In the genomic region with DNA sequence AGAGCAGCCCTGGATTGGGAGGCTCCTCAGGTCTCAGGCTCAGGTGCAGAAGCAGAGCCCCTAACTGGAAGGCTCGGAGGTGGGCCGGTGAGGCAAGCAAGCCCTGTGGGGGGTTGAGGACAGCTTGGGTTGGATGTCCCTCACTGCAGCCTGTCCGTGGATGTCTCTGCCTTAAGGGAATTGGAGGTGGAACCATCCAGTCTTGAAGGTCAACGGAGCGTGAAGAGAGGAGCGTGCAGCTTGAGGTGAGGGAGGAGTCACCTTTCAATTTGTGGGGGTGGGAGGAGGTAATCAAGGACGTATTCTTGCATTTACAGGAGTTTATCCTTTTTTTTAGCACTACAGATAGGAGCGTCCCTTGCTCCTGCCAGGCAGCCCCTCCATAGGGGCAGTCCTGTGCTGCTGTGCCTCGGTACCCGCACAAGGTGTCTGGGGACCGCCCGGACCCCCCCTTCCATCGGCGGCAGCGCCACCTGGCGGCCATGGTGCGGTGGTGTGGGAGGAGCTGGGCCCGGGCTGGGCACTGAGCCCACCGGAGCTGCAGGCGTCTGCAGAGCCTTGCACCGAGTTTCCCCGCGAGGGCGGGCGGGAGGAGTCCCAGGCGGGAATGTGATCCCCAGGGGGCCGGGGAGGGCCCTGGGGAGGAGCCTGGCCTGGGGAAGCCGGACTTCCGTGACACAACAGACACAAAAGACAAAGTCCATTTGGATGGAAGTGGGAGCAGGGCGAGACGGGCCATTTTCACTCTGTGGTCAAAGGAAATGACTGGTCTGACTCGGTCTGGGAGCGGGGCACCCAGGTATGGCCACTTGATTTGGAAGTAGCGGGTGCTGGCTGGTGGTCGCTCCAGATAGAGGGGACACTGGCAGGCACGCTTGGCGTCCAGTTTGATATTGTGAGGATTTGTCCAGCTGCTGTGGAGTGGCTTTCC, we compare ENCODE assay signal across 1 cellular context.
TF ChIP-seq lines count a peak whose summit lies in the region.

No MANE protein-coding gene starts in this region.

TF ChIP-seq in HepG2, 621 proteins besides CTCF, POLR2A, EP300 and RAD21 (continued from another document and continues in another):
- TF ChIP-seq, protein P1, sequence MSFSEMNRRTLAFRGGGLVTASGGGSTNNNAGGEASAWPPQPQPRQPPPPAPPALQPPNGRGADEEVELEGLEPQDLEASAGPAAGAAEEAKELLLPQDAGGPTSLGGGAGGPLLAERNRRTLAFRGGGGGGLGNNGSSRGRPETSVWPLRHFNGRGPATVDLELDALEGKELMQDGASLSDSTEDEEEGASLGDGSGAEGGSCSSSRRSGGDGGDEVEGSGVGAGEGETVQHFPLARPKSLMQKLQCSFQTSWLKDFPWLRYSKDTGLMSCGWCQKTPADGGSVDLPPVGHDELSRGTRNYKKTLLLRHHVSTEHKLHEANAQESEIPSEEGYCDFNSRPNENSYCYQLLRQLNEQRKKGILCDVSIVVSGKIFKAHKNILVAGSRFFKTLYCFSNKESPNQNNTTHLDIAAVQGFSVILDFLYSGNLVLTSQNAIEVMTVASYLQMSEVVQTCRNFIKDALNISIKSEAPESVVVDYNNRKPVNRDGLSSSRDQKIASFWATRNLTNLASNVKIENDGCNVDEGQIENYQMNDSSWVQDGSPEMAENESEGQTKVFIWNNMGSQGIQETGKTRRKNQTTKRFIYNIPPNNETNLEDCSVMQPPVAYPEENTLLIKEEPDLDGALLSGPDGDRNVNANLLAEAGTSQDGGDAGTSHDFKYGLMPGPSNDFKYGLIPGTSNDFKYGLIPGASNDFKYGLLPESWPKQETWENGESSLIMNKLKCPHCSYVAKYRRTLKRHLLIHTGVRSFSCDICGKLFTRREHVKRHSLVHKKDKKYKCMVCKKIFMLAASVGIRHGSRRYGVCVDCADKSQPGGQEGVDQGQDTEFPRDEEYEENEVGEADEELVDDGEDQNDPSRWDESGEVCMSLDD (CRISPR knock-in tag; IDR thresholded peaks at IDR 0.05; ENCODE audit: borderline replicate concordance), result peak; percentile 93; the same call in 1 of the 2 replicates
- TF ChIP-seq, protein P2, sequence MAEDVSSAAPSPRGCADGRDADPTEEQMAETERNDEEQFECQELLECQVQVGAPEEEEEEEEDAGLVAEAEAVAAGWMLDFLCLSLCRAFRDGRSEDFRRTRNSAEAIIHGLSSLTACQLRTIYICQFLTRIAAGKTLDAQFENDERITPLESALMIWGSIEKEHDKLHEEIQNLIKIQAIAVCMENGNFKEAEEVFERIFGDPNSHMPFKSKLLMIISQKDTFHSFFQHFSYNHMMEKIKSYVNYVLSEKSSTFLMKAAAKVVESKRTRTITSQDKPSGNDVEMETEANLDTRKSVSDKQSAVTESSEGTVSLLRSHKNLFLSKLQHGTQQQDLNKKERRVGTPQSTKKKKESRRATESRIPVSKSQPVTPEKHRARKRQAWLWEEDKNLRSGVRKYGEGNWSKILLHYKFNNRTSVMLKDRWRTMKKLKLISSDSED (CRISPR knock-in tag; IDR thresholded peaks at IDR 0.05), result no peak
- no peak for TF ChIP-seq ZNF549 (CRISPR knock-in tag; IDR thresholded peaks at IDR 0.05)
- TF ChIP-seq, protein P3, sequence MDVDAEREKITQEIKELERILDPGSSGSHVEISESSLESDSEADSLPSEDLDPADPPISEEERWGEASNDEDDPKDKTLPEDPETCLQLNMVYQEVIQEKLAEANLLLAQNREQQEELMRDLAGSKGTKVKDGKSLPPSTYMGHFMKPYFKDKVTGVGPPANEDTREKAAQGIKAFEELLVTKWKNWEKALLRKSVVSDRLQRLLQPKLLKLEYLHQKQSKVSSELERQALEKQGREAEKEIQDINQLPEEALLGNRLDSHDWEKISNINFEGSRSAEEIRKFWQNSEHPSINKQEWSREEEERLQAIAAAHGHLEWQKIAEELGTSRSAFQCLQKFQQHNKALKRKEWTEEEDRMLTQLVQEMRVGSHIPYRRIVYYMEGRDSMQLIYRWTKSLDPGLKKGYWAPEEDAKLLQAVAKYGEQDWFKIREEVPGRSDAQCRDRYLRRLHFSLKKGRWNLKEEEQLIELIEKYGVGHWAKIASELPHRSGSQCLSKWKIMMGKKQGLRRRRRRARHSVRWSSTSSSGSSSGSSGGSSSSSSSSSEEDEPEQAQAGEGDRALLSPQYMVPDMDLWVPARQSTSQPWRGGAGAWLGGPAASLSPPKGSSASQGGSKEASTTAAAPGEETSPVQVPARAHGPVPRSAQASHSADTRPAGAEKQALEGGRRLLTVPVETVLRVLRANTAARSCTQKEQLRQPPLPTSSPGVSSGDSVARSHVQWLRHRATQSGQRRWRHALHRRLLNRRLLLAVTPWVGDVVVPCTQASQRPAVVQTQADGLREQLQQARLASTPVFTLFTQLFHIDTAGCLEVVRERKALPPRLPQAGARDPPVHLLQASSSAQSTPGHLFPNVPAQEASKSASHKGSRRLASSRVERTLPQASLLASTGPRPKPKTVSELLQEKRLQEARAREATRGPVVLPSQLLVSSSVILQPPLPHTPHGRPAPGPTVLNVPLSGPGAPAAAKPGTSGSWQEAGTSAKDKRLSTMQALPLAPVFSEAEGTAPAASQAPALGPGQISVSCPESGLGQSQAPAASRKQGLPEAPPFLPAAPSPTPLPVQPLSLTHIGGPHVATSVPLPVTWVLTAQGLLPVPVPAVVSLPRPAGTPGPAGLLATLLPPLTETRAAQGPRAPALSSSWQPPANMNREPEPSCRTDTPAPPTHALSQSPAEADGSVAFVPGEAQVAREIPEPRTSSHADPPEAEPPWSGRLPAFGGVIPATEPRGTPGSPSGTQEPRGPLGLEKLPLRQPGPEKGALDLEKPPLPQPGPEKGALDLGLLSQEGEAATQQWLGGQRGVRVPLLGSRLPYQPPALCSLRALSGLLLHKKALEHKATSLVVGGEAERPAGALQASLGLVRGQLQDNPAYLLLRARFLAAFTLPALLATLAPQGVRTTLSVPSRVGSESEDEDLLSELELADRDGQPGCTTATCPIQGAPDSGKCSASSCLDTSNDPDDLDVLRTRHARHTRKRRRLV (CRISPR knock-in tag; IDR thresholded peaks at IDR 0.05), result no peak
- TF ChIP-seq MLLT10 (CRISPR knock-in tag; IDR thresholded peaks at IDR 0.05), result no peak
- TF ChIP-seq, protein P4, sequence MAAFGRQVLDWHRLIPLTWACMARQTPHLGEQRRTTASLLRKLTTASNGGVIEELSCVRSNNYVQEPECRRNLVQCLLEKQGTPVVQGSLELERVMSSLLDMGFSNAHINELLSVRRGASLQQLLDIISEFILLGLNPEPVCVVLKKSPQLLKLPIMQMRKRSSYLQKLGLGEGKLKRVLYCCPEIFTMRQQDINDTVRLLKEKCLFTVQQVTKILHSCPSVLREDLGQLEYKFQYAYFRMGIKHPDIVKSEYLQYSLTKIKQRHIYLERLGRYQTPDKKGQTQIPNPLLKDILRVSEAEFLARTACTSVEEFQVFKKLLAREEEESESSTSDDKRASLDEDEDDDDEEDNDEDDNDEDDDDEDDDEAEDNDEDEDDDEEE (CRISPR knock-in tag; IDR thresholded peaks at IDR 0.05), result no peak
- peak; percentile 87 for TF ChIP-seq GATAD2A (CRISPR knock-in tag; IDR thresholded peaks at IDR 0.05)
- peak; percentile 88; the same call in 1 of the 2 replicates for TF ChIP-seq HOXD1 (CRISPR knock-in tag; IDR thresholded peaks at IDR 0.05)
- no peak; the same call in 1 of the 2 replicates for TF ChIP-seq ZNF782 (CRISPR knock-in tag; IDR thresholded peaks at IDR 0.05; ENCODE audit: borderline replicate concordance)
- TF ChIP-seq, protein P5, sequence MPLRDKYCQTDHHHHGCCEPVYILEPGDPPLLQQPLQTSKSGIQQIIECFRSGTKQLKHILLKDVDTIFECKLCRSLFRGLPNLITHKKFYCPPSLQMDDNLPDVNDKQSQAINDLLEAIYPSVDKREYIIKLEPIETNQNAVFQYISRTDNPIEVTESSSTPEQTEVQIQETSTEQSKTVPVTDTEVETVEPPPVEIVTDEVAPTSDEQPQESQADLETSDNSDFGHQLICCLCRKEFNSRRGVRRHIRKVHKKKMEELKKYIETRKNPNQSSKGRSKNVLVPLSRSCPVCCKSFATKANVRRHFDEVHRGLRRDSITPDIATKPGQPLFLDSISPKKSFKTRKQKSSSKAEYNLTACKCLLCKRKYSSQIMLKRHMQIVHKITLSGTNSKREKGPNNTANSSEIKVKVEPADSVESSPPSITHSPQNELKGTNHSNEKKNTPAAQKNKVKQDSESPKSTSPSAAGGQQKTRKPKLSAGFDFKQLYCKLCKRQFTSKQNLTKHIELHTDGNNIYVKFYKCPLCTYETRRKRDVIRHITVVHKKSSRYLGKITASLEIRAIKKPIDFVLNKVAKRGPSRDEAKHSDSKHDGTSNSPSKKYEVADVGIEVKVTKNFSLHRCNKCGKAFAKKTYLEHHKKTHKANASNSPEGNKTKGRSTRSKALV (CRISPR knock-in tag; IDR thresholded peaks at IDR 0.05), result peak; percentile 74; the same call in 1 of the 2 replicates
- TF ChIP-seq, protein P6, sequence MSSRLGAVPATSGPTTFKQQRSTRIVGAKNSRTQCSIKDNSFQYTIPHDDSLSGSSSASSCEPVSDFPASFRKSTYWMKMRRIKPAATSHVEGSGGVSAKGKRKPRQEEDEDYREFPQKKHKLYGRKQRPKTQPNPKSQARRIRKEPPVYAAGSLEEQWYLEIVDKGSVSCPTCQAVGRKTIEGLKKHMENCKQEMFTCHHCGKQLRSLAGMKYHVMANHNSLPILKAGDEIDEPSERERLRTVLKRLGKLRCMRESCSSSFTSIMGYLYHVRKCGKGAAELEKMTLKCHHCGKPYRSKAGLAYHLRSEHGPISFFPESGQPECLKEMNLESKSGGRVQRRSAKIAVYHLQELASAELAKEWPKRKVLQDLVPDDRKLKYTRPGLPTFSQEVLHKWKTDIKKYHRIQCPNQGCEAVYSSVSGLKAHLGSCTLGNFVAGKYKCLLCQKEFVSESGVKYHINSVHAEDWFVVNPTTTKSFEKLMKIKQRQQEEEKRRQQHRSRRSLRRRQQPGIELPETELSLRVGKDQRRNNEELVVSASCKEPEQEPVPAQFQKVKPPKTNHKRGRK (CRISPR knock-in tag; IDR thresholded peaks at IDR 0.05), result no peak; the same call in 1 of the 2 replicates
- TF ChIP-seq MAZ (IDR thresholded peaks at IDR 0.05; ENCODE audit: borderline replicate concordance, low read depth, low read length), result peak; percentile 89
- TF ChIP-seq MAZ (CRISPR knock-in tag; IDR thresholded peaks at IDR 0.05; ENCODE audit: low read depth), result peak; percentile 96
- no peak for TF ChIP-seq HCFC1 (IDR thresholded peaks at IDR 0.05; ENCODE audit: low read depth, low read length)
- no peak for TF ChIP-seq NFYB (CRISPR knock-in tag; IDR thresholded peaks at IDR 0.05)
- TF ChIP-seq, protein P7, sequence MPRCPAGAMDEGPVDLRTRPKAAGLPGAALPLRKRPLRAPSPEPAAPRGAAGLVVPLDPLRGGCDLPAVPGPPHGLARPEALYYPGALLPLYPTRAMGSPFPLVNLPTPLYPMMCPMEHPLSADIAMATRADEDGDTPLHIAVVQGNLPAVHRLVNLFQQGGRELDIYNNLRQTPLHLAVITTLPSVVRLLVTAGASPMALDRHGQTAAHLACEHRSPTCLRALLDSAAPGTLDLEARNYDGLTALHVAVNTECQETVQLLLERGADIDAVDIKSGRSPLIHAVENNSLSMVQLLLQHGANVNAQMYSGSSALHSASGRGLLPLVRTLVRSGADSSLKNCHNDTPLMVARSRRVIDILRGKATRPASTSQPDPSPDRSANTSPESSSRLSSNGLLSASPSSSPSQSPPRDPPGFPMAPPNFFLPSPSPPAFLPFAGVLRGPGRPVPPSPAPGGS (CRISPR knock-in tag; IDR thresholded peaks at IDR 0.05), result no peak
- peak; percentile 97 for TF ChIP-seq XRCC5 (optimal IDR thresholded peaks at IDR 0.05; ENCODE audit: low read length)
- TF ChIP-seq, protein P8, sequence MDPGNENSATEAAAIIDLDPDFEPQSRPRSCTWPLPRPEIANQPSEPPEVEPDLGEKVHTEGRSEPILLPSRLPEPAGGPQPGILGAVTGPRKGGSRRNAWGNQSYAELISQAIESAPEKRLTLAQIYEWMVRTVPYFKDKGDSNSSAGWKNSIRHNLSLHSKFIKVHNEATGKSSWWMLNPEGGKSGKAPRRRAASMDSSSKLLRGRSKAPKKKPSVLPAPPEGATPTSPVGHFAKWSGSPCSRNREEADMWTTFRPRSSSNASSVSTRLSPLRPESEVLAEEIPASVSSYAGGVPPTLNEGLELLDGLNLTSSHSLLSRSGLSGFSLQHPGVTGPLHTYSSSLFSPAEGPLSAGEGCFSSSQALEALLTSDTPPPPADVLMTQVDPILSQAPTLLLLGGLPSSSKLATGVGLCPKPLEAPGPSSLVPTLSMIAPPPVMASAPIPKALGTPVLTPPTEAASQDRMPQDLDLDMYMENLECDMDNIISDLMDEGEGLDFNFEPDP (CRISPR knock-in tag; conservative IDR thresholded peaks at IDR 0.05), result no peak
- TF ChIP-seq ZNF883 (CRISPR knock-in tag; IDR thresholded peaks at IDR 0.05; ENCODE audit: not compliant biosample characterization), result no peak
- TF ChIP-seq JUND (CRISPR knock-in tag; IDR thresholded peaks at IDR 0.05), result no peak
- TF ChIP-seq ZNF33B (CRISPR knock-in tag; IDR thresholded peaks at IDR 0.05), result no peak
- peak; percentile 65; the same call in 1 of the 2 replicates for TF ChIP-seq ESRRA (CRISPR knock-in tag; IDR thresholded peaks at IDR 0.05; ENCODE audit: low read depth)
- peak; percentile 66; the same call in 1 of the 2 replicates for TF ChIP-seq CBFB (CRISPR knock-in tag; IDR thresholded peaks at IDR 0.05)
- TF ChIP-seq ZNF660 (CRISPR knock-in tag; IDR thresholded peaks at IDR 0.05; ENCODE audit: borderline replicate concordance, low read depth), result no peak
- peak; percentile 76; the same call in 1 of the 2 replicates for TF ChIP-seq ZNF205 (CRISPR knock-in tag; IDR thresholded peaks at IDR 0.05)
- TF ChIP-seq FOSL1 (CRISPR knock-in tag; IDR thresholded peaks at IDR 0.05; ENCODE audit: borderline replicate concordance), result no peak
- TF ChIP-seq KLF13 (CRISPR knock-in tag; IDR thresholded peaks at IDR 0.05), result no peak
- peak; percentile 51; the same call in 1 of the 2 replicates for TF ChIP-seq TGIF2 (CRISPR knock-in tag; IDR thresholded peaks at IDR 0.05)
- TF ChIP-seq XBP1 (CRISPR knock-in tag; IDR thresholded peaks at IDR 0.05), result peak; percentile 75; the same call in 1 of the 2 replicates
- no peak for TF ChIP-seq SMARCC2 (IDR thresholded peaks at IDR 0.05)
- TF ChIP-seq, protein P9, sequence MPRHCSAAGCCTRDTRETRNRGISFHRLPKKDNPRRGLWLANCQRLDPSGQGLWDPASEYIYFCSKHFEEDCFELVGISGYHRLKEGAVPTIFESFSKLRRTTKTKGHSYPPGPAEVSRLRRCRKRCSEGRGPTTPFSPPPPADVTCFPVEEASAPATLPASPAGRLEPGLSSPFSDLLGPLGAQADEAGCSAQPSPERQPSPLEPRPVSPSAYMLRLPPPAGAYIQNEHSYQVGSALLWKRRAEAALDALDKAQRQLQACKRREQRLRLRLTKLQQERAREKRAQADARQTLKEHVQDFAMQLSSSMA (CRISPR knock-in tag; IDR thresholded peaks at IDR 0.05), result no peak; the same call in 1 of the 2 replicates
- peak; percentile 66 for TF ChIP-seq FOXA3 (CRISPR knock-in tag; IDR thresholded peaks at IDR 0.05)
- TF ChIP-seq TCF7 (IDR thresholded peaks at IDR 0.05; ENCODE audit: low read depth), result no peak
- TF ChIP-seq ELF3 (CRISPR knock-in tag; IDR thresholded peaks at IDR 0.05), result peak; percentile 95
- TF ChIP-seq PTBP1 (IDR thresholded peaks at IDR 0.05; ENCODE audit: low read depth, low read length, poor library complexity, severe bottlenecking), result no peak
- no peak; a peak in 1 of 4 replicates for TF ChIP-seq NR2F1 (CRISPR knock-in tag; IDR thresholded peaks at IDR 0.05)
- TF ChIP-seq ZSCAN22 (CRISPR knock-in tag; IDR thresholded peaks at IDR 0.05), result no peak
- no peak for TF ChIP-seq EEA1 (CRISPR knock-in tag; IDR thresholded peaks at IDR 0.05; ENCODE audit: borderline replicate concordance)
- no peak for TF ChIP-seq ZBTB8A (CRISPR knock-in tag; IDR thresholded peaks at IDR 0.05; ENCODE audit: borderline replicate concordance, low read depth)
- TF ChIP-seq RARA (CRISPR knock-in tag; IDR thresholded peaks at IDR 0.05), result peak; percentile 66
- peak; percentile 78; the same call in 1 of the 2 replicates for TF ChIP-seq SP5 (CRISPR knock-in tag; IDR thresholded peaks at IDR 0.05; ENCODE audit: borderline replicate concordance, low read depth)
